1 cellular context compared by ENCODE assay signal in genomic region chr6:12065321-12066140, GRCh38.
TF ChIP-seq lines count a peak whose summit lies in the region.

No MANE protein-coding gene starts in this region.

TF ChIP-seq in K562, 482 proteins besides CTCF, POLR2A, EP300 and RAD21 (continued from another document and continues in another):
- TF ChIP-seq STAG1 (CRISPR knock-in tag; IDR thresholded peaks at IDR 0.05; ENCODE audit: borderline replicate concordance) (no peak), U2AF1 (optimal IDR thresholded peaks at IDR 0.05; ENCODE audit: low read depth, low read length) (no peak), KLF1 (tag; IDR thresholded peaks at IDR 0.05) (no peak), DNMT1 (IDR thresholded peaks at IDR 0.05) (no peak), ZNF76 (CRISPR knock-in tag; IDR thresholded peaks at IDR 0.05; ENCODE audit: borderline replicate concordance) (no peak), HDAC1 (IDR thresholded peaks at IDR 0.05) (peak in 1 of 2 experiments; percentile 65; a peak in 1 of 4 replicates), CREM (IDR thresholded peaks at IDR 0.05; ENCODE audit: low read depth) (peak; percentile 24; the same call in 1 of the 2 replicates), ZNF282 (CRISPR knock-in tag; IDR thresholded peaks at IDR 0.05) (no peak), TCF7L2 (IDR thresholded peaks at IDR 0.05; ENCODE audit: low read depth, low read length) (no peak), ZNF140 (CRISPR knock-in tag; IDR thresholded peaks at IDR 0.05) (no peak), ZNF217 (CRISPR knock-in tag; IDR thresholded peaks at IDR 0.05) (no peak), SMAD1 (IDR thresholded peaks at IDR 0.05; ENCODE audit: low read depth, low read length, partially characterized antibody) (no peak), BRD4 (IDR thresholded peaks at IDR 0.05) (no peak), MBD2 (IDR thresholded peaks at IDR 0.05; ENCODE audit: borderline replicate concordance, low read depth) (no peak), ZNF124 (CRISPR knock-in tag; IDR thresholded peaks at IDR 0.05) (no peak), ZBTB43 (CRISPR knock-in tag; IDR thresholded peaks at IDR 0.05) (no peak), WHSC1 (IDR thresholded peaks at IDR 0.05; ENCODE audit: low read length) (no peak), ADNP (tag; IDR thresholded peaks at IDR 0.05) (no peak), RREB1 (CRISPR knock-in tag; IDR thresholded peaks at IDR 0.05) (no peak), SMAD2 (IDR thresholded peaks at IDR 0.05; ENCODE audit: low read depth, low read length) (no peak), ZNF696 (CRISPR knock-in tag; conservative IDR thresholded peaks at IDR 0.05) (no peak), HDAC3 (IDR thresholded peaks at IDR 0.05; ENCODE audit: borderline replicate concordance, partially characterized antibody) (no peak), SP1 (CRISPR knock-in tag; IDR thresholded peaks at IDR 0.05) (no peak), KDM4B (IDR thresholded peaks at IDR 0.05; ENCODE audit: borderline replicate concordance in 2 of 2, low read depth in 1 of 2) (no peak), E2F1 (CRISPR knock-in tag; IDR thresholded peaks at IDR 0.05) (no peak), FOXJ3 (CRISPR knock-in tag; IDR thresholded peaks at IDR 0.05) (no peak), NCOA2 (IDR thresholded peaks at IDR 0.05; ENCODE audit: partially characterized antibody in 2 of 2) (no peak)
- TF ChIP-seq, protein P1, sequence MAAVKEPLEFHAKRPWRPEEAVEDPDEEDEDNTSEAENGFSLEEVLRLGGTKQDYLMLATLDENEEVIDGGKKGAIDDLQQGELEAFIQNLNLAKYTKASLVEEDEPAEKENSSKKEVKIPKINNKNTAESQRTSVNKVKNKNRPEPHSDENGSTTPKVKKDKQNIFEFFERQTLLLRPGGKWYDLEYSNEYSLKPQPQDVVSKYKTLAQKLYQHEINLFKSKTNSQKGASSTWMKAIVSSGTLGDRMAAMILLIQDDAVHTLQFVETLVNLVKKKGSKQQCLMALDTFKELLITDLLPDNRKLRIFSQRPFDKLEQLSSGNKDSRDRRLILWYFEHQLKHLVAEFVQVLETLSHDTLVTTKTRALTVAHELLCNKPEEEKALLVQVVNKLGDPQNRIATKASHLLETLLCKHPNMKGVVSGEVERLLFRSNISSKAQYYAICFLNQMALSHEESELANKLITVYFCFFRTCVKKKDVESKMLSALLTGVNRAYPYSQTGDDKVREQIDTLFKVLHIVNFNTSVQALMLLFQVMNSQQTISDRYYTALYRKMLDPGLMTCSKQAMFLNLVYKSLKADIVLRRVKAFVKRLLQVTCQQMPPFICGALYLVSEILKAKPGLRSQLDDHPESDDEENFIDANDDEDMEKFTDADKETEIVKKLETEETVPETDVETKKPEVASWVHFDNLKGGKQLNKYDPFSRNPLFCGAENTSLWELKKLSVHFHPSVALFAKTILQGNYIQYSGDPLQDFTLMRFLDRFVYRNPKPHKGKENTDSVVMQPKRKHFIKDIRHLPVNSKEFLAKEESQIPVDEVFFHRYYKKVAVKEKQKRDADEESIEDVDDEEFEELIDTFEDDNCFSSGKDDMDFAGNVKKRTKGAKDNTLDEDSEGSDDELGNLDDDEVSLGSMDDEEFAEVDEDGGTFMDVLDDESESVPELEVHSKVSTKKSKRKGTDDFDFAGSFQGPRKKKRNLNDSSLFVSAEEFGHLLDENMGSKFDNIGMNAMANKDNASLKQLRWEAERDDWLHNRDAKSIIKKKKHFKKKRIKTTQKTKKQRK (IDR thresholded peaks at IDR 0.05; ENCODE audit: borderline replicate concordance, low read depth, low read length): no peak
- TF ChIP-seq, protein P2, sequence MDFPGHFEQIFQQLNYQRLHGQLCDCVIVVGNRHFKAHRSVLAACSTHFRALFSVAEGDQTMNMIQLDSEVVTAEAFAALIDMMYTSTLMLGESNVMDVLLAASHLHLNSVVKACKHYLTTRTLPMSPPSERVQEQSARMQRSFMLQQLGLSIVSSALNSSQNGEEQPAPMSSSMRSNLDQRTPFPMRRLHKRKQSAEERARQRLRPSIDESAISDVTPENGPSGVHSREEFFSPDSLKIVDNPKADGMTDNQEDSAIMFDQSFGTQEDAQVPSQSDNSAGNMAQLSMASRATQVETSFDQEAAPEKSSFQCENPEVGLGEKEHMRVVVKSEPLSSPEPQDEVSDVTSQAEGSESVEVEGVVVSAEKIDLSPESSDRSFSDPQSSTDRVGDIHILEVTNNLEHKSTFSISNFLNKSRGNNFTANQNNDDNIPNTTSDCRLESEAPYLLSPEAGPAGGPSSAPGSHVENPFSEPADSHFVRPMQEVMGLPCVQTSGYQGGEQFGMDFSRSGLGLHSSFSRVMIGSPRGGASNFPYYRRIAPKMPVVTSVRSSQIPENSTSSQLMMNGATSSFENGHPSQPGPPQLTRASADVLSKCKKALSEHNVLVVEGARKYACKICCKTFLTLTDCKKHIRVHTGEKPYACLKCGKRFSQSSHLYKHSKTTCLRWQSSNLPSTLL (IDR thresholded peaks at IDR 0.05): no peak
- TF ChIP-seq, protein P3, sequence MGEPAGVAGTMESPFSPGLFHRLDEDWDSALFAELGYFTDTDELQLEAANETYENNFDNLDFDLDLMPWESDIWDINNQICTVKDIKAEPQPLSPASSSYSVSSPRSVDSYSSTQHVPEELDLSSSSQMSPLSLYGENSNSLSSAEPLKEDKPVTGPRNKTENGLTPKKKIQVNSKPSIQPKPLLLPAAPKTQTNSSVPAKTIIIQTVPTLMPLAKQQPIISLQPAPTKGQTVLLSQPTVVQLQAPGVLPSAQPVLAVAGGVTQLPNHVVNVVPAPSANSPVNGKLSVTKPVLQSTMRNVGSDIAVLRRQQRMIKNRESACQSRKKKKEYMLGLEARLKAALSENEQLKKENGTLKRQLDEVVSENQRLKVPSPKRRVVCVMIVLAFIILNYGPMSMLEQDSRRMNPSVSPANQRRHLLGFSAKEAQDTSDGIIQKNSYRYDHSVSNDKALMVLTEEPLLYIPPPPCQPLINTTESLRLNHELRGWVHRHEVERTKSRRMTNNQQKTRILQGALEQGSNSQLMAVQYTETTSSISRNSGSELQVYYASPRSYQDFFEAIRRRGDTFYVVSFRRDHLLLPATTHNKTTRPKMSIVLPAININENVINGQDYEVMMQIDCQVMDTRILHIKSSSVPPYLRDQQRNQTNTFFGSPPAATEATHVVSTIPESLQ (CRISPR knock-in tag; IDR thresholded peaks at IDR 0.05): no peak
- TF ChIP-seq, protein P4, sequence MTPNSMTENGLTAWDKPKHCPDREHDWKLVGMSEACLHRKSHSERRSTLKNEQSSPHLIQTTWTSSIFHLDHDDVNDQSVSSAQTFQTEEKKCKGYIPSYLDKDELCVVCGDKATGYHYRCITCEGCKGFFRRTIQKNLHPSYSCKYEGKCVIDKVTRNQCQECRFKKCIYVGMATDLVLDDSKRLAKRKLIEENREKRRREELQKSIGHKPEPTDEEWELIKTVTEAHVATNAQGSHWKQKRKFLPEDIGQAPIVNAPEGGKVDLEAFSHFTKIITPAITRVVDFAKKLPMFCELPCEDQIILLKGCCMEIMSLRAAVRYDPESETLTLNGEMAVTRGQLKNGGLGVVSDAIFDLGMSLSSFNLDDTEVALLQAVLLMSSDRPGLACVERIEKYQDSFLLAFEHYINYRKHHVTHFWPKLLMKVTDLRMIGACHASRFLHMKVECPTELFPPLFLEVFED (CRISPR knock-in tag; conservative IDR thresholded peaks at IDR 0.05): no peak
